Comparison of ENCODE assay signal across 8 cellular contexts in genomic region chr19:42132030-42132628, GRCh38. TPM values are rescaled to one million over a fixed set of nuclear protein-coding genes. Genes with fewer than 3 reads are reported as not detected.
DNase-seq lines count a peak whose midpoint lies in the region; ATAC-seq, FAIRE-seq and TF ChIP-seq lines count a peak whose summit lies in the region.

Gene POU2F2 (minus strand): TSS chr19:42132446. CDS start chr19:42132411, 35 bp downstream.

- H3K9me3 ChIP-seq in KOPT-K1 (ENCODE audit: insufficient read depth, low read length, poor library complexity, severe bottlenecking), result no peaks in the 10 kb centered on the region
- H3K9me3 ChIP-seq in esophagus squamous epithelium, result no peaks in the 10 kb centered on the region
- no peaks in the 10 kb centered on the region for H3K9me3 ChIP-seq in vagina

- H3K36me3 Mint-ChIP-seq in progenitor cell of endocrine pancreas (ENCODE audit: insufficient read depth), result no peaks in the 10 kb centered on the region

- peaks cover 70% of the 10 kb centered on the region for H3K27me3 Mint-ChIP-seq in progenitor cell of endocrine pancreas

- H3K4me1 Mint-ChIP-seq in progenitor cell of endocrine pancreas (ENCODE audit: low read depth), result peaks cover 3% of the 10 kb centered on the region

- no peaks in the 10 kb centered on the region for H3K36me3 ChIP-seq in KOPT-K1 (ENCODE audit: insufficient read depth, low read length)
- no peaks in the 10 kb centered on the region for H3K36me3 ChIP-seq in esophagus squamous epithelium
- no peaks in the 10 kb centered on the region for H3K36me3 ChIP-seq in vagina

- H3K27ac Mint-ChIP-seq in progenitor cell of endocrine pancreas, result peak within 1 kb of the TSS; percentile 54

- H3K9me3 Mint-ChIP-seq in progenitor cell of endocrine pancreas (ENCODE audit: low read depth), result no peaks in the 10 kb centered on the region

- H3K4me1 ChIP-seq in esophagus squamous epithelium (peaks cover 9 to 39% (median 27%) of the 10 kb centered on the region in 3 donors), vagina (peaks cover 14% of the 10 kb centered on the region)

- intact Hi-C loops in esophagus squamous epithelium (cut with DNase I) (loop anchor here (5.0 to 10.0 kb wide), 3 partner anchors 45 to 193 kb away; partner anchors contain the start of gene MEGF8), vagina (cut with DNase I) (loop anchor here (5.0 kb wide), 1 partner anchor 50 kb away; no protein-coding TSS in a partner anchor)

- H3K27me3 ChIP-seq in esophagus squamous epithelium (peaks cover 6 to 53% (median 7%) of the 10 kb centered on the region in 4 donors), vagina (no peaks in the 10 kb centered on the region)

- H3K4me3 ChIP-seq in esophagus squamous epithelium (peak within 1 kb of the TSS; percentile 3 to 58 (median 28)), vagina (peak within 1 kb of the TSS; percentile 20 to 25)

- FAIRE-seq in GM19239 (lab: Jason Lieb, UNC), result peak; percentile 91

- WGBS in esophagus squamous epithelium, 2 donors, result 4 to 20% methylated on average over 4 to 6 of the region's 16 CpGs

- TF ChIP-seq CTCF in esophagus squamous epithelium (IDR thresholded peaks at IDR 0.05), result no peak
- TF ChIP-seq CTCF in progenitor cell of endocrine pancreas (IDR thresholded peaks at IDR 0.05; ENCODE audit: unreplicated experiment), result no peak
- no peak for TF ChIP-seq CTCF in vagina (IDR thresholded peaks at IDR 0.05)

- no peak for DNase-seq in GM19239 (ENCODE audit: insufficient read length, low spot score)
- DNase-seq in activated CD8-positive, alpha-beta memory T cell treated with anti-CD3 and anti-CD28 coated beads for 48 hours (ENCODE audit: low read depth in 2 of 3, low spot score in 2 of 3), result peak; percentile 63 to 76 (median 73)
- no peak for DNase-seq in esophagus squamous epithelium (lab: John Stamatoyannopoulos, UW)
- DNase-seq in progenitor cell of endocrine pancreas (ENCODE audit: low spot score, unreplicated experiment), result no peak
- no peak for DNase-seq in vagina (ENCODE audit: extremely low spot score in 2 of 2)
- no peak for DNase-seq in NCI-H526 treated with DMSO at 0.1 percent for 48 hours (lab: John Stamatoyannopoulos, UW)

- H3K27ac ChIP-seq in KOPT-K1 (ENCODE audit: low read depth, low read length, poor library complexity, severe bottlenecking) (peak within 1 kb of the TSS; percentile 12), esophagus squamous epithelium (peak within 1 kb of the TSS in 3 of 4 donors; percentile 19 to 49 (median 33)), vagina (no peak within 1 kb of the TSS)

- no peak for ATAC-seq in GM19328 (IDR thresholded peaks at IDR 0.05; ENCODE audit: unreplicated experiment)

- H3K4me3 Mint-ChIP-seq in progenitor cell of endocrine pancreas (ENCODE audit: low read depth), result peak within 1 kb of the TSS; percentile 33

- TF ChIP-seq POLR2A in esophagus squamous epithelium (IDR thresholded peaks at IDR 0.05) (peak in 1 of 4 donors; percentile 46), vagina (IDR thresholded peaks at IDR 0.05) (no peak)

RNA-seq across cellular contexts. Expression of gene POU2F2, which starts in this region (rescaled TPM):
- total RNA-seq in esophagus squamous epithelium (under 1 TPM in 3 of 4 donors, not detected in 1; 0.18 to 0.67 (median 0.57) TPM), progenitor cell of endocrine pancreas (0.89 and 1.6 TPM in 2 replicates), vagina (0.74 TPM)

Comparison
In these comparisons a context has a peak if more than half of its experiments do, and no peak if none do; other contexts are left out.
1. DNase-seq: peak in activated CD8-positive, alpha-beta memory T cell treated with anti-CD3 and anti-CD28 coated beads for 48 hours (3 of 3); none in GM19239 (single experiment), esophagus squamous epithelium (single experiment), progenitor cell of endocrine pancreas (single experiment), vagina (0 of 2) and NCI-H526 treated with DMSO at 0.1 percent for 48 hours (single experiment).